Comparison of ENCODE assay signal across 24 cellular contexts in the genomic region with DNA sequence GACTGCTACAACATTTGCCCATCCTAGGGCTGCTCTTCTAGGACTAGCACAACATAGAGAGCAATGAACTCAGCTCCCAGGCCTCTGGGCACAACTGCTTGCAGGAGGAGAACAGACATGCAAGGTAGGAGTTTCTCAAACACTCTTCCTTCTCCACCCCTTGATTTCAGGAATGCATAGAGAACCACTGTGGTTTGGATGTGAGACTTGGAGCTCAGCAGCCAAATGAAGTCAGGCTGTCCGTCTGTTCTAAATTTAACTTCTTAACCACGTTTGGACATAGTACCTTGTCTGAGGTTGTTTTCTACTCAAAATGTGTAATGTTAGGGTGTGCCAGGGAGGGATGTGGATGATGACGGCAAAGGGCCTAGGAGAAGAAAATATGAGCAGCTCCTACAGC.
DNase-seq lines count a peak whose midpoint lies in the region; TF ChIP-seq lines count a peak whose summit lies in the region.
"Had no signal": no experiment of that assay in that cellular context is flagged by ENCODE, and none has a peak within 500 bp of the region (broad histone marks: within the 10 kb centered on the region; RNA-seq: fewer than 3 reads in every experiment).

No MANE protein-coding gene starts in this region.

- H3K4me2 ChIP-seq in smooth muscle cell (peak overlapping the region; percentile 4), hepatocyte (no peak overlapping the region)

- H3K79me2 ChIP-seq in smooth muscle cell (ENCODE audit: low read depth) (no peaks in the 10 kb centered on the region), hepatocyte (no peaks in the 10 kb centered on the region)

- H2AFZ ChIP-seq in smooth muscle cell (ENCODE audit: low read depth) (peak overlapping the region; percentile 59), hepatocyte (no peak overlapping the region)

- DNase-seq in GM03348 (ENCODE audit: low spot score), result peak; percentile 80
- DNase-seq in ascending aorta (ENCODE audit: low spot score in 2 of 2), result no peak
- DNase-seq in fibroblast of peridontal ligament (ENCODE audit: extremely low read depth), result peak; percentile 92
- no peak for DNase-seq in smooth muscle cell (lab: John Stamatoyannopoulos, UW; ENCODE audit: unreplicated experiment)
- no peak for DNase-seq in hepatocyte (ENCODE audit: low spot score)
- DNase-seq in SIG-M5 treated with dmso at 0.1 percent for 504 hours (lab: John Stamatoyannopoulos, UW; ENCODE audit: unreplicated experiment), result no peak
- no peak for DNase-seq in GM10266 (ENCODE audit: extremely low spot score)
- DNase-seq in testis, result no peak
- DNase-seq: activated CD8-positive, alpha-beta T cell treated with anti-CD3 and anti-CD28 coated beads for 36 hours; activated gamma-delta T cell treated with Interleukin-2 at 50 U/mL for 16 hours; amniotic stem cell; endodermal cell; hypothalamus; Karpas-422; kidney; NCI-H1105; NCI-H2081 treated with DMSO at 0.1 percent for 48 hours; NCI-H510A treated with DMSO at 0.1 percent for 48 hours; nucleus accumbens; right lobe of liver; stimulated activated naive CD4-positive, alpha-beta T cell; T1000; thyroid gland had no signal

- WGBS in smooth muscle cell (ENCODE audit: low lambda C conversion rate), result 53% methylated on average over 3 of the region's 3 CpGs
- 86% methylated on average over 3 of the region's 3 CpGs for WGBS in hepatocyte (ENCODE audit: low lambda C conversion rate, missing lambda C conversion rate)
- WGBS in testis, 2 donors, result 72 to 83% methylated on average over 3 of the region's 3 CpGs

- intact Hi-C loops in ascending aorta (cut with DNase I), result no loop called here
- intact Hi-C loops in testis (cut with DNase I; ENCODE audit: low total_unique reads), result no loop called here

- H3K9me2 ChIP-seq in hepatocyte (replicated peaks; ENCODE audit: insufficient read depth), result no peaks in the 10 kb centered on the region

- H3K27me3 ChIP-seq in ascending aorta (no peaks in the 10 kb centered on the region), smooth muscle cell (ENCODE audit: low read depth) (no peaks in the 10 kb centered on the region), hepatocyte (no peaks in the 10 kb centered on the region), testis (no peaks in the 10 kb centered on the region)
- H3K27me3 ChIP-seq: right lobe of liver, thyroid gland had no signal

- H4K20me1 ChIP-seq in smooth muscle cell (ENCODE audit: low read depth), result no peaks in the 10 kb centered on the region
- no peaks in the 10 kb centered on the region for H4K20me1 ChIP-seq in hepatocyte (ENCODE audit: insufficient read depth, poor library complexity, severe bottlenecking)

- H3K9ac ChIP-seq in smooth muscle cell (ENCODE audit: low read depth), result no peak overlapping the region

- no peaks in the 10 kb centered on the region for H3K36me3 ChIP-seq in ascending aorta
- no peaks in the 10 kb centered on the region for H3K36me3 ChIP-seq in smooth muscle cell (ENCODE audit: low read depth)
- H3K36me3 ChIP-seq in hepatocyte (replicated peaks; ENCODE audit: insufficient read depth, low read depth), result no peaks in the 10 kb centered on the region
- no peaks in the 10 kb centered on the region for H3K36me3 ChIP-seq in testis (ENCODE audit: low read depth, missing control alignments)
- H3K36me3 ChIP-seq: HAP-1, right lobe of liver, thyroid gland had no signal

- H3K27ac ChIP-seq in ascending aorta (peak overlapping the region; percentile 41 to 46), smooth muscle cell (ENCODE audit: low read depth) (no peak overlapping the region), hepatocyte (no peak overlapping the region), testis (no peak overlapping the region)
- H3K27ac ChIP-seq: right lobe of liver, thyroid gland had no signal

- no peak overlapping the region for H3K4me3 ChIP-seq in ascending aorta
- no peak overlapping the region for H3K4me3 ChIP-seq in smooth muscle cell
- no peak overlapping the region for H3K4me3 ChIP-seq in hepatocyte
- H3K4me3 ChIP-seq in testis, result no peak overlapping the region
- H3K4me3 ChIP-seq: HAP-1, right lobe of liver, thyroid gland had no signal

- peaks cover 4% of the 10 kb centered on the region for H3F3A ChIP-seq in smooth muscle cell (ENCODE audit: low read depth)

- no peak for TF ChIP-seq POLR2A in testis (IDR thresholded peaks at IDR 0.05)

- TF ChIP-seq CTCF in ascending aorta (IDR thresholded peaks at IDR 0.05), result no peak
- no peak for TF ChIP-seq CTCF in smooth muscle cell (IDR thresholded peaks at IDR 0.05; ENCODE audit: borderline replicate concordance, insufficient read depth, poor library complexity, severe bottlenecking)
- no peak for TF ChIP-seq CTCF in hepatocyte (IDR thresholded peaks at IDR 0.05; ENCODE audit: poor library complexity)
- no peak for TF ChIP-seq CTCF in GM10266 (IDR thresholded peaks at IDR 0.05; ENCODE audit: control insufficient read depth, insufficient read depth, low read depth, missing control alignments)
- TF ChIP-seq CTCF in testis (IDR thresholded peaks at IDR 0.05), result no peak

- H3K4me1 ChIP-seq in ascending aorta (peaks cover 0 to 13% of the 10 kb centered on the region in 2 donors), smooth muscle cell (ENCODE audit: low read depth) (peaks cover 20% of the 10 kb centered on the region), hepatocyte (ENCODE audit: insufficient read depth) (no peaks in the 10 kb centered on the region), testis (no peaks in the 10 kb centered on the region)
- H3K4me1 ChIP-seq: HAP-1, right lobe of liver, thyroid gland had no signal

- no peaks in the 10 kb centered on the region for H3K9me3 ChIP-seq in ascending aorta
- no peaks in the 10 kb centered on the region for H3K9me3 ChIP-seq in smooth muscle cell (replicated peaks; ENCODE audit: low read depth)
- H3K9me3 ChIP-seq in hepatocyte (ENCODE audit: low read depth), result no peaks in the 10 kb centered on the region
- no peaks in the 10 kb centered on the region for H3K9me3 ChIP-seq in testis
- H3K9me3 ChIP-seq: HAP-1, right lobe of liver, thyroid gland had no signal

Comparison
In these comparisons a context has a peak if more than half of its experiments do, and no peak if none do; other contexts are left out.
1. DNase-seq: peak in GM03348 (single experiment) and fibroblast of peridontal ligament (single experiment); none in ascending aorta (0 of 2), smooth muscle cell (single experiment), hepatocyte (single experiment), SIG-M5 treated with dmso at 0.1 percent for 504 hours (single experiment), GM10266 (single experiment) and testis (single experiment).
2. H3K27ac ChIP-seq: peak in ascending aorta (2 of 2); none in smooth muscle cell (single experiment), hepatocyte (single experiment) and testis (0 of 2).